ENCODE assay signal across 21 cellular contexts in genomic region chr1:230108580-230108979, GRCh38. TPM values are rescaled to one million over a fixed set of nuclear protein-coding genes. Genes with fewer than 3 reads are reported as not detected.
A peak's percentile ranks its signal among the peaks of the same experiment; 100 is the strongest.
DNase-seq lines count a peak whose midpoint lies in the region; ATAC-seq, FAIRE-seq and TF ChIP-seq lines count a peak whose summit lies in the region.
"Had no signal": no experiment of that assay in that cellular context is flagged by ENCODE, and none has a peak within 500 bp of the region (broad histone marks: within the 10 kb centered on the region; RNA-seq: fewer than 3 reads in every experiment).

No MANE protein-coding gene starts in this region.

- H3K27ac ChIP-seq in BLaER1 treated with 17β-estradiol and CSF1 and Interleukin-3, amounts not matched to agents 10 nM and 100 nM: peak overlapping the region in 2 of 11 experiments; percentile 47 to 52; a peak in 1 of 22 replicates
- H3K27ac ChIP-seq in PC-3 (ENCODE audit: low read length) (no peak overlapping the region), astrocyte (ENCODE audit: low read depth, low read length) (no peak overlapping the region)
- H3K27ac ChIP-seq: GM23248, upper lobe of left lung had no signal

- CTCF ChIA-PET in PC-3 (lab: Charles Lee): no interaction called here

- no peaks in the 10 kb centered on the region for H3K9me3 ChIP-seq in BLaER1 treated with 17β-estradiol and CSF1 and Interleukin-3, amounts not matched to agents 10 nM and 100 nM (replicated peaks in 1 of 11)
- H3K9me3 ChIP-seq in PC-3 (ENCODE audit: low read length) (no peaks in the 10 kb centered on the region), astrocyte (ENCODE audit: insufficient read depth, low read depth, low read length) (no peaks in the 10 kb centered on the region)
- H3K9me3 ChIP-seq: Peyer's patch, stomach, upper lobe of left lung had no signal

- no peak overlapping the region for H3K4me3 ChIP-seq in BLaER1 treated with 17β-estradiol and CSF1 and Interleukin-3, amounts not matched to agents 10 nM and 100 nM
- no peak overlapping the region for H3K4me3 ChIP-seq in PC-3 (ENCODE audit: low read length)
- H3K4me3 ChIP-seq in astrocyte (ENCODE audit: insufficient read depth, low read depth, low read length): no peak overlapping the region
- H3K4me3 ChIP-seq: GM23248, K562, lung, Peyer's patch, stomach, upper lobe of left lung had no signal

- H3K4me2 ChIP-seq in BLaER1 treated with 17β-estradiol and CSF1 and Interleukin-3, amounts not matched to agents 10 nM and 100 nM: peak overlapping the region in 10 of 11 experiments; percentile 59 to 99 (median 94); a peak in 20 of 22 replicates
- no peak overlapping the region for H3K4me2 ChIP-seq in PC-3 (ENCODE audit: low read length)
- H3K4me2 ChIP-seq in astrocyte (ENCODE audit: low read length): peak overlapping the region; percentile 2

- peak overlapping the region; percentile 69 for H3K27ac Mint-ChIP-seq in astrocyte (ENCODE audit: unreplicated experiment)

- H3K36me3 Mint-ChIP-seq in astrocyte (ENCODE audit: low read depth, unreplicated experiment): peaks cover 7% of the 10 kb centered on the region

- peaks cover 62 to 100% (median 96%) of the 10 kb centered on the region in 11 experiments; a peak in 20 of 22 replicates for H4K20me1 ChIP-seq in BLaER1 treated with 17β-estradiol and CSF1 and Interleukin-3, amounts not matched to agents 10 nM and 100 nM
- H4K20me1 ChIP-seq in PC-3 (ENCODE audit: low read length) (no peaks in the 10 kb centered on the region; the same call in 1 of the 2 replicates), astrocyte (ENCODE audit: insufficient read depth, low read length) (peaks cover 78% of the 10 kb centered on the region)

- peaks cover 91% of the 10 kb centered on the region for H3K4me1 Mint-ChIP-seq in astrocyte (ENCODE audit: low read depth, unreplicated experiment)

- peaks cover 94 to 100% (median 100%) of the 10 kb centered on the region in 10 experiments for H3K4me1 ChIP-seq in BLaER1 treated with 17β-estradiol and CSF1 and Interleukin-3, amounts not matched to agents 10 nM and 100 nM
- H3K4me1 ChIP-seq in PC-3 (ENCODE audit: insufficient read depth, low read length): peaks cover 61% of the 10 kb centered on the region
- peaks cover 54% of the 10 kb centered on the region for H3K4me1 ChIP-seq in astrocyte (ENCODE audit: insufficient read depth, low read length)

- FAIRE-seq in astrocyte (lab: Jason Lieb, UNC): no peak
- FAIRE-seq: D721Med, G401.6, GM19239, K562 had no signal

- H3K79me2 ChIP-seq in PC-3 (ENCODE audit: low read length) (peaks cover 82% of the 10 kb centered on the region), astrocyte (ENCODE audit: insufficient read depth, low read length) (peaks cover 85% of the 10 kb centered on the region)

- H3K9me3 Mint-ChIP-seq in astrocyte (ENCODE audit: unreplicated experiment): no peaks in the 10 kb centered on the region

- DNase-seq in activated CD4-positive, alpha-beta T cell treated with anti-CD3 and anti-CD28 coated beads for 48 hours: peak; percentile 43
- no peak for DNase-seq in activated CD4-positive, alpha-beta T cell treated with anti-CD3 and anti-CD28 coated beads for 4 hours
- DNase-seq in PC-3 (peak; percentile 43), astrocyte (ENCODE audit: low read depth) (no peak), GOT3 (lab: John Stamatoyannopoulos, UW) (no peak)
- DNase-seq: activated CD4-positive, CD25-positive, alpha-beta regulatory T cell; GM23248; islet precursor cell; NCI-H2081; Peyer's patch; right cardiac atrium; stomach had no signal

- POLR2A ChIA-PET in PC-3 (lab: Charles Lee; ENCODE audit: unreplicated experiment): no interaction called here

- no peaks in the 10 kb centered on the region for H3K27me3 ChIP-seq in BLaER1 treated with 17β-estradiol and CSF1 and Interleukin-3, amounts not matched to agents 10 nM and 100 nM
- H3K27me3 ChIP-seq in PC-3 (ENCODE audit: low read length): no peaks in the 10 kb centered on the region
- H3K27me3 ChIP-seq in astrocyte (ENCODE audit: insufficient read depth, low read length): no peaks in the 10 kb centered on the region
- H3K27me3 ChIP-seq: Peyer's patch, stomach, upper lobe of left lung had no signal

- ATAC-seq in PC-3: no peak
- ATAC-seq in activated CD4-positive, CD25-positive, alpha-beta regulatory T cell treated with anti-CD3 and anti-CD28 coated beads, Interleukin-2, amount 50 U/mL, for 24 hours: no peak
- no peak for ATAC-seq in HG03520 (IDR thresholded peaks at IDR 0.05; ENCODE audit: unreplicated experiment)
- ATAC-seq: K562, right cardiac atrium had no signal

- no peak overlapping the region for H2AFZ ChIP-seq in PC-3 (ENCODE audit: low read length)
- no peak overlapping the region for H2AFZ ChIP-seq in astrocyte (ENCODE audit: low read depth, low read length)
- H2AFZ ChIP-seq: GM23248 had no signal

- no peak for TF ChIP-seq CTCF in PC-3 (conservative IDR thresholded peaks at IDR 0.05; ENCODE audit: low read depth, low read length)
- TF ChIP-seq CTCF in astrocyte (IDR thresholded peaks at IDR 0.05; ENCODE audit: insufficient read depth, low read depth, low read length): no peak

- peaks cover 0 to 13% (median 0%) of the 10 kb centered on the region in 11 experiments; a peak in 4 of 22 replicates for H3K36me3 ChIP-seq in BLaER1 treated with 17β-estradiol and CSF1 and Interleukin-3, amounts not matched to agents 10 nM and 100 nM
- 0 out of 2 replicates have a peak, but pooled peaks cover 6% of the 10 kb centered on the region for H3K36me3 ChIP-seq in PC-3 (ENCODE audit: low read depth, low read length)
- H3K36me3 ChIP-seq in astrocyte (ENCODE audit: insufficient read depth, low read length): no peaks in the 10 kb centered on the region
- H3K36me3 ChIP-seq: Peyer's patch, stomach, upper lobe of left lung had no signal

- intact Hi-C loops in PC-3 (cut with micrococcal nuclease): loop anchor here (10.0 kb wide), 1 partner anchor 196 kb away; no protein-coding TSS in a partner anchor

- peaks cover 23% of the 10 kb centered on the region for H3F3A ChIP-seq in PC-3 (ENCODE audit: low read length, unreplicated experiment)

- H3K9me2 ChIP-seq in PC-3 (replicated peaks; ENCODE audit: low read length): no peaks in the 10 kb centered on the region

- no TSS peak for BruUV-seq in PC-3 (replicated peaks; lab: Mats Ljungman, UMichigan)

- H3K9ac ChIP-seq in BLaER1 treated with 17β-estradiol and CSF1 and Interleukin-3, amounts not matched to agents 10 nM and 100 nM: no peak overlapping the region
- H3K9ac ChIP-seq in PC-3 (ENCODE audit: low read length) (no peak overlapping the region), astrocyte (ENCODE audit: low read length) (no peak overlapping the region)
- H3K9ac ChIP-seq: GM23248 had no signal

- H3K27me3 Mint-ChIP-seq in astrocyte (ENCODE audit: low read depth, unreplicated experiment): no peaks in the 10 kb centered on the region

- H3K4me3 Mint-ChIP-seq in astrocyte (ENCODE audit: unreplicated experiment): no peak overlapping the region

RNA-seq across cellular contexts. Expression of gene GALNT2, which starts 41.5 kb away (rescaled TPM):
- total RNA-seq in PC-3 (2014; rRNA removed) (182 and 193 TPM in 2 replicates), astrocyte (507 and 634 TPM in 2 replicates)

Comparison
In these comparisons a context has a peak if more than half of its experiments do, and no peak if none do; other contexts are left out.
1. DNase-seq: peak in activated CD4-positive, alpha-beta T cell treated with anti-CD3 and anti-CD28 coated beads for 48 hours (single experiment) and PC-3 (single experiment); none in activated CD4-positive, alpha-beta T cell treated with anti-CD3 and anti-CD28 coated beads for 4 hours (0 of 2), astrocyte (single experiment) and GOT3 (single experiment).